9 cellular contexts compared by ENCODE assay signal in genomic region chr11:5228124-5228523, GRCh38. TPM values are rescaled to one million over a fixed set of nuclear protein-coding genes. Genes with fewer than 3 reads are reported as not detected.
"Had no signal": no experiment of that assay in that cellular context is flagged by ENCODE, and none has a peak within 500 bp of the region (broad histone marks: within the 10 kb centered on the region; RNA-seq: fewer than 3 reads in every experiment).

No MANE protein-coding gene starts in this region.

- DNase-seq: H9, HCEC 1CT, KG1 had no signal

- H3K36me3 Mint-ChIP-seq: IgD-negative memory B cell had no signal

- H3K9me3 Mint-ChIP-seq: H9, IgD-negative memory B cell had no signal

- H3K4me3 ChIP-seq: GM23338 had no signal

- ATAC-seq: GM23338 had no signal

- H3K4me3 Mint-ChIP-seq: GM23338, H9, IgD-negative memory B cell had no signal

- H2AFZ ChIP-seq: GM23338 had no signal

- H3K4me2 ChIP-seq: GM23338 had no signal

- H3K27ac Mint-ChIP-seq: GM23338, H9, IgD-negative memory B cell had no signal

- H3K4me1 Mint-ChIP-seq: GM23338, H9, IgD-negative memory B cell had no signal

- FAIRE-seq: H1, H54, HTR-8/SVneo had no signal

RNA-seq across cellular contexts. Expression of gene HBB, which starts 1.3 kb away (rescaled TPM):
- total RNA-seq: GM23338, H1, H9, HT-29 had no signal
- polyA plus RNA-seq: GM23338, H1 had no signal

RNA-seq across cellular contexts. Expression of gene HBD, which starts 6.2 kb away (rescaled TPM):
- total RNA-seq: GM23338, H1, H9, HT-29 had no signal
- polyA plus RNA-seq: GM23338, H1, IgD-negative memory B cell had no signal

RNA-seq across cellular contexts. Expression of gene HBG1, which starts 21.5 kb away (rescaled TPM):
- total RNA-seq: GM23338, H1, H9, HT-29 had no signal
- polyA plus RNA-seq: GM23338, IgD-negative memory B cell had no signal

RNA-seq across cellular contexts. Expression of gene HBG2, which starts 26.5 kb away (rescaled TPM):
- total RNA-seq: GM23338, H1, H9, HT-29 had no signal
- polyA plus RNA-seq: GM23338 had no signal

RNA-seq across cellular contexts. Expression of gene OR51V1, which starts 27.6 kb away (rescaled TPM):
- total RNA-seq: GM23338, H1, H9, HT-29 had no signal
- polyA plus RNA-seq: GM23338, H1, IgD-negative memory B cell had no signal
